Comparison of ENCODE assay signal across 26 cellular contexts in genomic region chr4:52959545-52959944, GRCh38.
DNase-seq lines count a peak whose midpoint lies in the region; ATAC-seq and TF ChIP-seq lines count a peak whose summit lies in the region.
"Had no signal": no experiment of that assay in that cellular context is flagged by ENCODE, and none has a peak within 500 bp of the region (broad histone marks: within the 10 kb centered on the region; RNA-seq: fewer than 3 reads in every experiment).

No MANE protein-coding gene starts in this region.

- WGBS in SK-N-SH (ENCODE audit: low lambda C conversion rate) = 45% methylated on average over 3 of the region's 3 CpGs

- CTCF ChIA-PET in SK-N-SH (lab: Yijun Ruan, JAX) = interaction anchor here (4.8 kb wide), 1 partner anchor 23 kb away, joined by 23 read pairs; no protein-coding TSS in a partner anchor

- H3K9me3 ChIP-seq in SK-N-SH = no peaks in the 10 kb centered on the region
- H3K9me3 ChIP-seq: heart left ventricle, left lung, pancreas had no signal

- H3K4me2 ChIP-seq in SK-N-SH = no peak overlapping the region
- H3K4me2 ChIP-seq: PC-9 had no signal

- peak; percentile 65 for DNase-seq in AG20443 (ENCODE audit: low spot score)
- DNase-seq in SK-N-SH = no peak
- DNase-seq in fibroblast of mammary gland (ENCODE audit: low read depth) = peak; percentile 92
- peak; percentile 51 for DNase-seq in non-pigmented ciliary epithelial cell (ENCODE audit: low read depth)
- no peak for DNase-seq in Right ventricle myocardium inferior (ENCODE audit: missing footprints)
- DNase-seq in ACHN = no peak
- DNase-seq: activated CD4-positive, alpha-beta T cell treated with anti-CD3 and anti-CD28 coated beads for 36 hours; activated naive CD4-positive, alpha-beta T cell treated with anti-CD3 and anti-CD28 coated beads for 36 hours; activated T-cell treated with anti-CD3 and anti-CD28 coated beads, Interleukin-2, amount 50 U/mL, for 48 hours; cerebellar nuclear complex; DMS53; effector CD8-positive, alpha-beta T cell; heart left ventricle; left lung; naive thymus-derived CD8-positive, alpha-beta T cell; NCI-H1417; NCI-H2107; NCI-H510A; pancreas; PC-9; right cardiac atrium; SIG-M5; stimulated activated CD4-positive, alpha-beta T cell treated with anti-CD3 and anti-CD28 coated beads, Interleukin-15, amount 100 ng/mL, for 24 hours had no signal

- no peak overlapping the region for H2AFZ ChIP-seq in SK-N-SH (ENCODE audit: low read depth)
- H2AFZ ChIP-seq: PC-9 had no signal

- peaks cover 0 to 39% of the 10 kb centered on the region in 2 experiments; a peak in 2 of 4 replicates for H3K4me1 ChIP-seq in SK-N-SH (ENCODE audit: control insufficient read depth in 1 of 2, insufficient read depth in 2 of 2, low read depth in 1 of 2, low read length in 1 of 2)

- no peaks in the 10 kb centered on the region for H3K36me3 ChIP-seq in SK-N-SH (replicated peaks in 1 of 2; ENCODE audit: control insufficient read depth in 1 of 2, insufficient read depth in 2 of 2, low read length in 1 of 2)
- H3K36me3 ChIP-seq: heart left ventricle, left lung, pancreas had no signal

- POLR2A ChIA-PET in SK-N-SH (lab: Yijun Ruan, JAX) = no interaction called here

- intact Hi-C loops in Right ventricle myocardium inferior (cut with DNase I) = loop anchor here (5.0 kb wide), 1 partner anchor 92 kb away; no protein-coding TSS in a partner anchor

- in situ Hi-C loops in ACHN (cut with HindIII; ENCODE audit: low pct_ligation_motif_present, low pct_unique_long_range_greater_than_20kb, low sequenced_read_pairs) = no loop called here

- no peaks in the 10 kb centered on the region for H3F3A ChIP-seq in SK-N-SH (replicated peaks; ENCODE audit: insufficient read depth)

- no peaks in the 10 kb centered on the region for H3K79me2 ChIP-seq in SK-N-SH (ENCODE audit: insufficient read depth)

- H3K9ac ChIP-seq in SK-N-SH = no peak overlapping the region

- TF ChIP-seq EP300 in SK-N-SH (IDR thresholded peaks at IDR 0.05; ENCODE audit: borderline replicate concordance in 1 of 2, low read depth in 1 of 2, low read length in 1 of 2) = no peak

- no peaks in the 10 kb centered on the region for H4K20me1 ChIP-seq in SK-N-SH (ENCODE audit: insufficient read depth)

- no peak for ATAC-seq in GM18861 (IDR thresholded peaks at IDR 0.05; ENCODE audit: unreplicated experiment)
- no peak for ATAC-seq in GM21786 (IDR thresholded peaks at IDR 0.05; ENCODE audit: unreplicated experiment)
- no peak for ATAC-seq in Right ventricle myocardium inferior
- ATAC-seq: activated CD4-positive, alpha-beta T cell treated with anti-CD3 and anti-CD28 coated beads for 36 hours; esophagus mucosa; heart left ventricle; left lung; naive thymus-derived CD8-positive, alpha-beta T cell; pancreas; right cardiac atrium had no signal

- H3K4me3 ChIP-seq in SK-N-SH (ENCODE audit: low read depth in 2 of 2, low read length in 1 of 2) (no peak overlapping the region), fibroblast of mammary gland (ENCODE audit: control insufficient read depth, low read depth, low read length) (no peak overlapping the region)
- H3K4me3 ChIP-seq: heart left ventricle, left lung, pancreas, PC-9 had no signal

- TF ChIP-seq RAD21 in SK-N-SH (IDR thresholded peaks at IDR 0.05; ENCODE audit: low read length) = no peak

- no peaks in the 10 kb centered on the region for H3K27me3 ChIP-seq in SK-N-SH (ENCODE audit: insufficient read depth)
- H3K27me3 ChIP-seq: heart left ventricle, left lung, pancreas had no signal

- TF ChIP-seq CTCF in SK-N-SH (IDR thresholded peaks at IDR 0.05) = no peak
- no peak for TF ChIP-seq CTCF in fibroblast of mammary gland (conservative IDR thresholded peaks at IDR 0.05; ENCODE audit: control insufficient read depth, insufficient read depth, low read depth, low read length)

- no peaks in the 10 kb centered on the region for H3K9me2 ChIP-seq in SK-N-SH

- H3K27ac ChIP-seq in SK-N-SH (ENCODE audit: low read depth in 2 of 2, low read length in 1 of 2) = peak overlapping the region in 1 of 2 experiments; percentile 71; a peak in 1 of 4 replicates
- H3K27ac ChIP-seq: heart left ventricle, left lung, pancreas, PC-9 had no signal

TF ChIP-seq in SK-N-SH, 30 proteins besides CTCF, POLR2A, EP300 and RAD21:
- TF ChIP-seq NFIC (IDR thresholded peaks at IDR 0.05; ENCODE audit: borderline replicate concordance) = peak; percentile 23; the same call in 1 of the 2 replicates
- TF ChIP-seq TEAD4 (IDR thresholded peaks at IDR 0.05; ENCODE audit: borderline replicate concordance, insufficient read depth) = no peak
- peak; percentile 67; the same call in 1 of the 2 replicates for TF ChIP-seq TCF12 (IDR thresholded peaks at IDR 0.05)

Comparison
In these comparisons a context has a peak if more than half of its experiments do, and no peak if none do; other contexts are left out.
1. DNase-seq: peak in AG20443 (single experiment), fibroblast of mammary gland (single experiment) and non-pigmented ciliary epithelial cell (single experiment); none in SK-N-SH (single experiment), Right ventricle myocardium inferior (single experiment) and ACHN (single experiment).